8 cellular contexts compared by ENCODE assay signal in genomic region chr12:59596232-59597143, GRCh38. TPM values are rescaled to one million over a fixed set of nuclear protein-coding genes. Genes with fewer than 3 reads are reported as not detected.
DNase-seq lines count a peak whose midpoint lies in the region; ATAC-seq and TF ChIP-seq lines count a peak whose summit lies in the region.

No MANE protein-coding gene starts in this region.

- H3K36me3 ChIP-seq in lung (ENCODE audit: control insufficient read depth in 2 of 2, insufficient read depth in 2 of 2, low read length in 2 of 2) = peaks cover 0 to 3% of the 10 kb centered on the region in 2 donors

- no peaks in the 10 kb centered on the region for H3K27me3 ChIP-seq in lung (ENCODE audit: control insufficient read depth, insufficient read depth)

- H3K4me1 ChIP-seq in lung (ENCODE audit: control insufficient read depth in 2 of 2, insufficient read depth in 2 of 2, low read length in 2 of 2) = peaks cover 2 to 9% of the 10 kb centered on the region in 2 donors

- WGBS in lung, 2 donors = 0% methylated on average over 64 to 66 of the region's 66 CpGs

- peak overlapping the region; percentile 75 for H3K4me3 ChIP-seq in lung

- peak overlapping the region; percentile 78 to 96 for H3K27ac ChIP-seq in lung (ENCODE audit: low read depth in 1 of 2, low read length in 1 of 2)

- DNase-seq in AG08396 (ENCODE audit: low spot score) (peak; percentile 45), NCI-H510A treated with DMSO at 0.1 percent for 48 hours (lab: John Stamatoyannopoulos, UW) (peak; percentile 75), ecto neural progenitor cell (ENCODE audit: low spot score) (peak; percentile 80), lung (ENCODE audit: low spot score) (peak; percentile 68)
- DNase-seq in activated CD4-positive, alpha-beta T cell treated with anti-CD3 and anti-CD28 coated beads, Interleukin-2, amount 50 U/mL, for 48 hours = peak; percentile 74 to 78
- DNase-seq in stimulated activated CD4-positive, alpha-beta T cell treated with anti-CD3 and anti-CD28 coated beads, TNF-alpha, amount 100 ng/mL, for 24 hours (ENCODE audit: low read depth in 3 of 3) = peak; percentile 55 to 71 (median 57)

- TF ChIP-seq CTCF in lung (IDR thresholded peaks at IDR 0.05; ENCODE audit: control extremely low read depth, extremely low read depth) = no peak

- ATAC-seq in GM19025 (IDR thresholded peaks at IDR 0.05; ENCODE audit: low read depth, unreplicated experiment) (peak; percentile 41), HG03280 (IDR thresholded peaks at IDR 0.05; ENCODE audit: unreplicated experiment) (peak; percentile 42), lung (ENCODE audit: insufficient read depth, low FRiP score) (peak; percentile 63)

- H3K9me3 ChIP-seq in lung (ENCODE audit: control insufficient read depth in 2 of 2, insufficient read depth in 1 of 2, low read length in 1 of 2) = no peaks in the 10 kb centered on the region

RNA-seq across cellular contexts. Expression of gene SLC16A7, which starts 0.7 kb away (rescaled TPM):
- total RNA-seq in lung = 10 to 100 TPM; 16.0 to 22.9 TPM
- 1 to 10 TPM; 3.4 to 6.7 TPM for polyA plus RNA-seq in lung

Comparison
In these comparisons a context has a peak if more than half of its experiments do, and no peak if none do; other contexts are left out.
1. Peak in every context shown above with its lines: DNase-seq, ATAC-seq, H3K4me3 ChIP-seq and H3K27ac ChIP-seq.